Comparison of ENCODE assay signal across 28 cellular contexts in the genomic region with DNA sequence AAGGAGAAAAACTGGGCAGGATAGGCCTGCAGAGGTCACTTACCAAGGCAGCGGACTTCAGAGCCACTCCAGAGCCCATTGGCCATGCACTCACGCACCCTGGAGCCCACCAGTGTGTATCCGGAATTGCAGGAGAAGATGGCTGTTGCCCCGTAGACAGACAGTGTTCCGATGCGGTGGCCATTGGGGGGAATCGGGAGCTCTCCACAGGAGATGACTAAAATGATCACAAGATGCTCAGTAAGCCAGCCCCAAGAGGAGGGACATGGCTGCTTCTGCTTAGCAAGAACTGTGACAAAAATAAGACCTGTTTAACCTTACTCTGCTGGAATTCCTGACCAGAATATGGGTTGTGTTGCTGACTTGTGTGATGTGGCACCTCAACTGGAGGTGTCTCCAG.
"Had no signal": no experiment of that assay in that cellular context is flagged by ENCODE, and none has a peak within 500 bp of the region (broad histone marks: within the 10 kb centered on the region; RNA-seq: fewer than 3 reads in every experiment).

No MANE protein-coding gene starts in this region.

- H3K4me1 Mint-ChIP-seq: stimulated activated effector memory CD8-positive, alpha-beta T cell treated with anti-CD3 and anti-CD28 coated beads, Interleukin-12 subunit alpha, Interleukin-12 subunit beta, amount 100 ng/mL, for 72 hours; stimulated activated memory B cell treated with anti-CD40 and anti-IgM and Interleukin-4, amounts not matched to agents 10 μg/mL and 1 μg/mL and 100 μg/mL, for 72 hours; stimulated activated naive B cell treated with anti-CD40 and anti-IgM and Interleukin-4, amounts not matched to agents 10 μg/mL and 1 μg/mL and 100 μg/mL, for 72 hours; stimulated activated naive CD8-positive, alpha-beta T cell treated with anti-CD3 and anti-CD28 coated beads, Interleukin-15, amount 100 ng/mL, for 72 hours had no signal

- H3K4me3 ChIP-seq: stomach, suprapubic skin, testis, thoracic aorta, thyroid gland, tibial artery, tibial nerve, transverse colon, upper lobe of left lung, upper lobe of right lung, uterus, vagina had no signal

- ATAC-seq: stimulated activated effector memory CD8-positive, alpha-beta T cell treated with anti-CD3 and anti-CD28 coated beads, Interleukin-12 subunit alpha, Interleukin-12 subunit beta, amount 100 ng/mL, for 72 hours; stimulated activated memory B cell treated with anti-CD40 and anti-IgM and Interleukin-4, amounts not matched to agents 10 μg/mL and 1 μg/mL and 100 μg/mL, for 72 hours; stimulated activated naive B cell treated with anti-CD40 and anti-IgM and Interleukin-4, amounts not matched to agents 10 μg/mL and 1 μg/mL and 100 μg/mL, for 72 hours; stimulated activated naive CD8-positive, alpha-beta T cell treated with anti-CD3 and anti-CD28 coated beads, Interleukin-15, amount 100 ng/mL, for 72 hours; stimulated activated naive CD8-positive, alpha-beta T cell treated with anti-CD3 and anti-CD28 coated beads, Interleukin-15, Interleukin-2, amounts not matched to agents 100 U/mL and 50 U/mL, for 24 hours; upper lobe of right lung had no signal

- H3K4me3 Mint-ChIP-seq: stimulated activated effector memory CD8-positive, alpha-beta T cell treated with anti-CD3 and anti-CD28 coated beads, Interleukin-12 subunit alpha, Interleukin-12 subunit beta, amount 100 ng/mL, for 72 hours; stimulated activated memory B cell treated with anti-CD40 and anti-IgM and Interleukin-4, amounts not matched to agents 10 μg/mL and 1 μg/mL and 100 μg/mL, for 72 hours; stimulated activated naive B cell treated with anti-CD40 and anti-IgM and Interleukin-4, amounts not matched to agents 10 μg/mL and 1 μg/mL and 100 μg/mL, for 72 hours; stimulated activated naive CD8-positive, alpha-beta T cell treated with anti-CD3 and anti-CD28 coated beads, Interleukin-15, amount 100 ng/mL, for 72 hours; stimulated activated naive CD8-positive, alpha-beta T cell treated with anti-CD3 and anti-CD28 coated beads, Interleukin-15, Interleukin-2, amounts not matched to agents 100 ng/mL and 50 ng/mL, for 24 hours; type B pancreatic cell had no signal

- H3K9me3 Mint-ChIP-seq: stimulated activated naive CD8-positive, alpha-beta T cell treated with anti-CD3 and anti-CD28 coated beads, Interleukin-15, Interleukin-2, amounts not matched to agents 100 ng/mL and 50 ng/mL, for 24 hours had no signal

- DNase-seq: stimulated activated CD4-positive, alpha-beta T cell treated with anti-CD3 and anti-CD28 coated beads, Interleukin-2, amount 100 ng/mL, for 48 hours; stimulated activated CD4-positive, alpha-beta T cell treated with anti-CD3 and anti-CD28 coated beads, Interleukin-4, amount 100 ng/mL, for 1 hour; stimulated activated CD4-positive, alpha-beta T cell treated with anti-CD3 and anti-CD28 coated beads, Interleukin-4, amount 100 ng/mL, for 24 hours; stimulated activated CD4-positive, alpha-beta T cell treated with anti-CD3 and anti-CD28 coated beads, Interleukin-4, amount 100 ng/mL, for 4 hours; stimulated activated CD8-positive, alpha-beta memory T cell treated with anti-CD3 and anti-CD28 coated beads, Interleukin-4, amount 100 ng/mL, for 48 hours; stimulated activated naive B cell treated with anti-CD40 and anti-IgM and Interleukin-4, amounts not matched to agents 10 μg/mL and 1 μg/mL and 100 μg/mL, for 72 hours; stimulated activated naive CD4-positive, alpha-beta T cell; stimulated activated naive CD4-positive, alpha-beta T cell treated with Interleukin-2 at 50 U/mL for 16 hours; stimulated activated naive CD8-positive, alpha-beta T cell treated with anti-CD3 and anti-CD28 coated beads, Interleukin-15, amount 100 ng/mL, for 72 hours; stimulated activated naive CD8-positive, alpha-beta T cell treated with anti-CD3 and anti-CD28 coated beads, Interleukin-15, Interleukin-2, amounts not matched to agents 100 U/mL and 50 U/mL, for 24 hours; stomach; substantia nigra; testis; thyroid gland; tibial artery; transverse colon; trophoblast cell; upper lobe of left lung; upper lobe of right lung; uterus had no signal

- H3K9me3 ChIP-seq: stomach, suprapubic skin, testis, thoracic aorta, thyroid gland, tibial artery, transverse colon, upper lobe of left lung, upper lobe of right lung, uterus, vagina had no signal

- H3K36me3 Mint-ChIP-seq: stimulated activated effector memory CD8-positive, alpha-beta T cell treated with anti-CD3 and anti-CD28 coated beads, Interleukin-12 subunit alpha, Interleukin-12 subunit beta, amount 100 ng/mL, for 72 hours; stimulated activated memory B cell treated with anti-CD40 and anti-IgM and Interleukin-4, amounts not matched to agents 10 μg/mL and 1 μg/mL and 100 μg/mL, for 72 hours; stimulated activated naive B cell treated with anti-CD40 and anti-IgM and Interleukin-4, amounts not matched to agents 10 μg/mL and 1 μg/mL and 100 μg/mL, for 72 hours; type B pancreatic cell had no signal

- H3K27me3 ChIP-seq: stomach, suprapubic skin, testis, thyroid gland, tibial artery, tibial nerve, transverse colon, upper lobe of left lung, upper lobe of right lung, uterus, vagina had no signal

- H3K27ac Mint-ChIP-seq: stimulated activated effector memory CD8-positive, alpha-beta T cell treated with anti-CD3 and anti-CD28 coated beads, Interleukin-12 subunit alpha, Interleukin-12 subunit beta, amount 100 ng/mL, for 72 hours; stimulated activated memory B cell treated with anti-CD40 and anti-IgM and Interleukin-4, amounts not matched to agents 10 μg/mL and 1 μg/mL and 100 μg/mL, for 72 hours; stimulated activated naive B cell treated with anti-CD40 and anti-IgM and Interleukin-4, amounts not matched to agents 10 μg/mL and 1 μg/mL and 100 μg/mL, for 72 hours; stimulated activated naive CD8-positive, alpha-beta T cell treated with anti-CD3 and anti-CD28 coated beads, Interleukin-15, Interleukin-2, amounts not matched to agents 100 ng/mL and 50 ng/mL, for 24 hours; type B pancreatic cell had no signal

- H3K36me3 ChIP-seq: stomach, suprapubic skin, thoracic aorta, thyroid gland, tibial artery, tibial nerve, transverse colon, upper lobe of left lung, upper lobe of right lung, uterus, vagina had no signal

- H3K27ac ChIP-seq: stomach, suprapubic skin, testis, thoracic aorta, thyroid gland, tibial artery, tibial nerve, transverse colon, upper lobe of left lung, upper lobe of right lung, uterus, vagina had no signal

- H3K4me1 ChIP-seq: suprapubic skin, thyroid gland, transverse colon, upper lobe of left lung, upper lobe of right lung, uterus, vagina had no signal
